Comparison of ENCODE assay signal across 27 cellular contexts in the genomic region with DNA sequence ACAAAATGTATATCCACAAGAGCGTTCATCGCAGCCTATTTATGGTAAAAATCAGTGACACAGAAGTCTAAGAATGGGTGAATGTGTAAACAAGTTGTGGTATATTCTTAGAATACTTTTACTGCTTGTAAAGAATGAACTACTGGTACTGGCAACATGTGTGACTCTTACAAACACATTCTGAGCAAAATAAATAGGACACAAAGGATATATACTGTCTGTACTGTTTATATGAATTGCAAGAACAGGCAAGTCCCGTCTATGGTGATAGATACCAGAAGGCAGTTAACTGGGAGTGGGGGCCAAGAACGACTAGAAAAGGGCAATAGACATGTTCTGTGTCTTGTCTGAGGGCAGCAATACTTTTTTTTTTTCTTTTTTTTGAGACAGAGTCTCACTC.
"Had no signal": no experiment of that assay in that cellular context is flagged by ENCODE, and none has a peak within 500 bp of the region (broad histone marks: within the 10 kb centered on the region; RNA-seq: fewer than 3 reads in every experiment).

No MANE protein-coding gene starts in this region.

- H3K27ac Mint-ChIP-seq: natural killer cell; nephron; neural progenitor cell; progenitor cell of endocrine pancreas; stimulated activated memory B cell treated with anti-CD40 and anti-IgM and Interleukin-4, amounts not matched to agents 10 μg/mL and 1 μg/mL and 100 μg/mL, for 72 hours had no signal

- H3K4me2 ChIP-seq: neural progenitor cell had no signal

- ATAC-seq: natural killer cell; psoas muscle; right cardiac atrium; right lobe of liver; stimulated activated memory B cell treated with anti-CD40 and anti-IgM and Interleukin-4, amounts not matched to agents 10 μg/mL and 1 μg/mL and 100 μg/mL, for 72 hours; stimulated activated naive CD8-positive, alpha-beta T cell treated with anti-CD3 and anti-CD28 coated beads, Interleukin-15, Interleukin-2, amounts not matched to agents 100 U/mL and 50 U/mL, for 24 hours had no signal

- H3K4me3 ChIP-seq: neural progenitor cell, ovary, psoas muscle, right lobe of liver, sigmoid colon, stomach, thoracic aorta, thyroid gland, tibial nerve, upper lobe of left lung, vagina had no signal

- H3K9ac ChIP-seq: neural progenitor cell, parathyroid adenoma had no signal

- H3K4me1 ChIP-seq: neural progenitor cell, parathyroid adenoma, psoas muscle, thyroid gland, vagina had no signal

- H3K36me3 ChIP-seq: ovary, right lobe of liver, thoracic aorta, thyroid gland, upper lobe of left lung, vagina had no signal

- H2AFZ ChIP-seq: neural progenitor cell, parathyroid adenoma had no signal

- H3K27me3 Mint-ChIP-seq: progenitor cell of endocrine pancreas; stimulated activated memory B cell treated with anti-CD40 and anti-IgM and Interleukin-4, amounts not matched to agents 10 μg/mL and 1 μg/mL and 100 μg/mL, for 72 hours had no signal

- H3K27ac ChIP-seq: neural progenitor cell, ovary, parathyroid adenoma, psoas muscle, right lobe of liver, stomach, thoracic aorta, thyroid gland, tibial nerve, upper lobe of left lung, vagina had no signal

- DNase-seq: natural killer cell; occipital lobe; ovary; posterior cingulate gyrus; psoas muscle; right cardiac atrium; right lobe of liver; sigmoid colon; small intestine; stimulated activated CD4-positive, alpha-beta T cell treated with anti-CD3 and anti-CD28 coated beads, Interleukin-15, amount 100 ng/mL, for 24 hours; stimulated activated CD4-positive, alpha-beta T cell treated with anti-CD3 and anti-CD28 coated beads, Interleukin-2, amount 100 ng/mL, for 24 hours; stimulated activated CD4-positive, alpha-beta T cell treated with anti-CD3 and anti-CD28 coated beads, Interleukin-2, amount 100 ng/mL, for 48 hours; stimulated activated CD4-positive, alpha-beta T cell treated with anti-CD3 and anti-CD28 coated beads, Interleukin-4, amount 100 ng/mL, for 24 hours; stimulated activated naive CD4-positive, alpha-beta T cell; stimulated activated naive CD8-positive, alpha-beta T cell treated with anti-CD3 and anti-CD28 coated beads, Interleukin-15, Interleukin-2, amounts not matched to agents 100 U/mL and 50 U/mL, for 24 hours; stomach; thyroid gland; trophoblast cell; upper lobe of left lung had no signal

- H3K4me1 Mint-ChIP-seq: neural progenitor cell had no signal

- H3K9me3 ChIP-seq: ovary, thyroid gland, vagina had no signal

- H3K4me3 Mint-ChIP-seq: natural killer cell; nephron; neural progenitor cell; stimulated activated memory B cell treated with anti-CD40 and anti-IgM and Interleukin-4, amounts not matched to agents 10 μg/mL and 1 μg/mL and 100 μg/mL, for 72 hours had no signal

- H3K27me3 ChIP-seq: neural progenitor cell, ovary, right lobe of liver, sigmoid colon, stomach, thyroid gland, tibial nerve, upper lobe of left lung, vagina had no signal
